24 cellular contexts compared by ENCODE assay signal in the genomic region with DNA sequence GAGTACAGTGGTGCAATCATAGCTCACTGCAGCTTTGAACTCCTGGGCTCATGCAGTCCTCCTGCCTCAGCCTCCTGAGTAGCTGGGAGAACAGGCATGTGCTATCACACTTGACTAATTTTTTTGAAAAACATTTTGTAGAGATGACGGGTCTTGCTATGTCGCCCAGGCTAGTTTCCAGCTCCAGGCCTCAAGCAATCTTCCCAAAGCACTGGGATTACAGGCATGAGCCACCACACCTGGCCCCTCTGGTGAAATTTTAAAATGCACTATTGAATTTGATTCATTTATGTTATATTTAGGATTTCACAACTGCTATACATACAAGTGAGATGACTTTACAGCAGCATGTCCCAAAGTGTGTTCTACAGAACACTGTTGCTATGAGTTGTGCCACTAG.
"Had no signal": no experiment of that assay in that cellular context is flagged by ENCODE, and none has a peak within 500 bp of the region (broad histone marks: within the 10 kb centered on the region; RNA-seq: fewer than 3 reads in every experiment).

No MANE protein-coding gene starts in this region.

- H3K27ac Mint-ChIP-seq: mesothelial cell of epicardium; naive B cell; natural killer cell; stimulated activated effector memory CD8-positive, alpha-beta T cell treated with anti-CD3 and anti-CD28 coated beads, Interleukin-12 subunit alpha, Interleukin-12 subunit beta, amount 100 ng/mL, for 72 hours; stimulated activated naive CD8-positive, alpha-beta T cell treated with anti-CD3 and anti-CD28 coated beads, Interleukin-15, Interleukin-2, amounts not matched to agents 100 ng/mL and 50 ng/mL, for 24 hours; type B pancreatic cell had no signal

- H3K36me3 ChIP-seq: left ventricle myocardium inferior, pancreas, prostate gland, sigmoid colon, spleen, suprapubic skin, thoracic aorta, tibial artery, uterus had no signal

- H3K36me3 Mint-ChIP-seq: mesothelial cell of epicardium; naive B cell; natural killer cell; stimulated activated effector memory CD8-positive, alpha-beta T cell treated with anti-CD3 and anti-CD28 coated beads, Interleukin-12 subunit alpha, Interleukin-12 subunit beta, amount 100 ng/mL, for 72 hours; type B pancreatic cell had no signal

- H3K27me3 ChIP-seq: pancreas, sigmoid colon, suprapubic skin, tibial artery, uterus had no signal

- DNase-seq: islet precursor cell; left ventricle myocardium inferior; mesendoderm; naive B cell; natural killer cell; pancreas; posterior cingulate gyrus; retina; right cardiac atrium; sigmoid colon; small intestine; spleen; stimulated activated CD4-positive, alpha-beta T cell treated with anti-CD3 and anti-CD28 coated beads, Interleukin-4, amount 100 ng/mL, for 24 hours; stimulated activated naive CD4-positive, alpha-beta T cell; tibial artery; uterus had no signal

- H3K4me3 ChIP-seq: left ventricle myocardium inferior, lung, pancreas, prostate gland, sigmoid colon, spleen, suprapubic skin, thoracic aorta, tibial artery, uterus had no signal

- H3K4me1 Mint-ChIP-seq: naive B cell; natural killer cell; stimulated activated effector memory CD8-positive, alpha-beta T cell treated with anti-CD3 and anti-CD28 coated beads, Interleukin-12 subunit alpha, Interleukin-12 subunit beta, amount 100 ng/mL, for 72 hours had no signal

- H3K27me3 Mint-ChIP-seq: type B pancreatic cell had no signal

- H3K27ac ChIP-seq: left ventricle myocardium inferior, pancreas, prostate gland, sigmoid colon, spleen, suprapubic skin, thoracic aorta, tibial artery, uterus had no signal

- H3K9me3 Mint-ChIP-seq: natural killer cell; stimulated activated effector memory CD8-positive, alpha-beta T cell treated with anti-CD3 and anti-CD28 coated beads, Interleukin-12 subunit alpha, Interleukin-12 subunit beta, amount 100 ng/mL, for 72 hours; stimulated activated naive CD8-positive, alpha-beta T cell treated with anti-CD3 and anti-CD28 coated beads, Interleukin-15, Interleukin-2, amounts not matched to agents 100 ng/mL and 50 ng/mL, for 24 hours; type B pancreatic cell had no signal

- ATAC-seq: natural killer cell; pancreas; right cardiac atrium; stimulated activated effector memory CD8-positive, alpha-beta T cell treated with anti-CD3 and anti-CD28 coated beads, Interleukin-12 subunit alpha, Interleukin-12 subunit beta, amount 100 ng/mL, for 72 hours had no signal

- H3K4me1 ChIP-seq: left ventricle myocardium inferior, prostate gland, spleen, suprapubic skin, uterus had no signal

- H3K4me3 Mint-ChIP-seq: mesothelial cell of epicardium; naive B cell; natural killer cell; stimulated activated effector memory CD8-positive, alpha-beta T cell treated with anti-CD3 and anti-CD28 coated beads, Interleukin-12 subunit alpha, Interleukin-12 subunit beta, amount 100 ng/mL, for 72 hours; stimulated activated naive CD8-positive, alpha-beta T cell treated with anti-CD3 and anti-CD28 coated beads, Interleukin-15, Interleukin-2, amounts not matched to agents 100 ng/mL and 50 ng/mL, for 24 hours; type B pancreatic cell had no signal

- H3K9me3 ChIP-seq: left ventricle myocardium inferior, pancreas, prostate gland, sigmoid colon, spleen, suprapubic skin, thoracic aorta, tibial artery, uterus had no signal
